10 cellular contexts compared by ENCODE assay signal in the genomic region with DNA sequence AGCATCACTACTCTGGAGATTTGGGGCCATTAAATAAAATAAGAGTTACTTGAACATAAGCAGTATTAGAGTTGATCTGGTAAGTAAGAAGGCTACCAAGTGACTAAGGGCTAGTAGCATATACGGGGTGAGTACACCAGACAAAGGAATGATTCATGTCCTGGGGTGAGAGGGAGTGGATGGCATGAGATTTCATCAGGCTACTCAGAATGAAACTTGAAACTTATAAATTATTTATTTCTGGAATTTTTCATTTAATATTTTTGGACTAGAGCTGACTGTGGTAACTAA. TPM values are rescaled to one million over a fixed set of nuclear protein-coding genes. Genes with fewer than 3 reads are reported as not detected.
A peak's percentile ranks its signal among the peaks of the same experiment; 100 is the strongest.
DNase-seq lines count a peak whose midpoint lies in the region; ATAC-seq and TF ChIP-seq lines count a peak whose summit lies in the region.
"Had no signal": no experiment of that assay in that cellular context is flagged by ENCODE, and none has a peak within 500 bp of the region (broad histone marks: within the 10 kb centered on the region; RNA-seq: fewer than 3 reads in every experiment).

No MANE protein-coding gene starts in this region.

- H3K4ac ChIP-seq in mesenchymal stem cell (ENCODE audit: low read depth in 1 of 2, low read length in 2 of 2) = no peak overlapping the region

- H3K27me3 ChIP-seq in adrenal gland (no peaks in the 10 kb centered on the region), mesenchymal stem cell (ENCODE audit: control insufficient read depth in 1 of 2, insufficient read depth in 1 of 2, low read length in 2 of 2) (peaks cover 0 to 6% of the 10 kb centered on the region in 2 experiments)

- no peak overlapping the region for H3K4me2 ChIP-seq in mesenchymal stem cell (ENCODE audit: low read length, poor library complexity, severe bottlenecking)

- no peak overlapping the region for H2BK15ac ChIP-seq in mesenchymal stem cell (ENCODE audit: low read depth, poor library complexity, severe bottlenecking)

- TF ChIP-seq CTCF in adrenal gland (IDR thresholded peaks at IDR 0.05) = no peak

- H3K9ac ChIP-seq in mesenchymal stem cell (ENCODE audit: low read length) = peak overlapping the region; percentile 100

- DNase-seq in AG08395 (ENCODE audit: low spot score) (peak; percentile 67), HK-2 (ENCODE audit: unreplicated experiment) (peak; percentile 8), adrenal gland (peak in 1 of 7 donors; percentile 24), mesenchymal stem cell (peak; percentile 76), UCSD-AML1 (lab: John Stamatoyannopoulos, UW; ENCODE audit: unreplicated experiment) (no peak), SIG-M5 (lab: John Stamatoyannopoulos, UW) (no peak), T1000 (lab: John Stamatoyannopoulos, UW) (no peak)

- no peak for ATAC-seq in HG02885 (IDR thresholded peaks at IDR 0.05; ENCODE audit: poor library complexity, unreplicated experiment)

- H3K9me3 ChIP-seq in adrenal gland (replicated peaks in 1 of 3) (no peaks in the 10 kb centered on the region), mesenchymal stem cell (ENCODE audit: control insufficient read depth, low read length) (no peaks in the 10 kb centered on the region)

- WGBS in adrenal gland, 4 donors = 25 to 50% (median 29%) methylated on average over 1 of the region's 1 CpG
- 11% methylated on average over 1 of the region's 1 CpG for WGBS in mesenchymal stem cell

- no peak overlapping the region for H2AK5ac ChIP-seq in mesenchymal stem cell (ENCODE audit: low read length, severe bottlenecking)

- intact Hi-C loops in adrenal gland (cut with DNase I) = loop anchor here in 1 of 2 donors (10.0 kb wide), 1 partner anchor 190 kb away; the partner anchor contains the start of gene SLFN12

- H4K8ac ChIP-seq in mesenchymal stem cell (ENCODE audit: low read length) = no peak overlapping the region

- no peak overlapping the region for H2AFZ ChIP-seq in mesenchymal stem cell (ENCODE audit: low read depth, low read length)

- no peak overlapping the region for H2BK120ac ChIP-seq in mesenchymal stem cell (ENCODE audit: low read depth, low read length)

- no peak overlapping the region for H3K18ac ChIP-seq in mesenchymal stem cell (ENCODE audit: low read depth in 1 of 2, low read length in 2 of 2)

- no peak for TF ChIP-seq POLR2A in adrenal gland (IDR thresholded peaks at IDR 0.05)

- no peaks in the 10 kb centered on the region for H3K36me3 ChIP-seq in adrenal gland (replicated peaks in 1 of 2)
- H3K36me3 ChIP-seq in mesenchymal stem cell (ENCODE audit: control insufficient read depth in 1 of 2, insufficient read depth in 2 of 2, low read depth in 1 of 2, low read length in 2 of 2) = peaks cover 0 to 39% of the 10 kb centered on the region in 2 experiments

- peak overlapping the region in 3 of 5 donors; percentile 96 to 97 (median 97) for H3K27ac ChIP-seq in adrenal gland
- no peak overlapping the region for H3K27ac ChIP-seq in mesenchymal stem cell (ENCODE audit: low read length, poor library complexity, severe bottlenecking)

- no peak overlapping the region for H3K23ac ChIP-seq in mesenchymal stem cell (ENCODE audit: low read length in 2 of 2)

- H3K79me1 ChIP-seq in mesenchymal stem cell (replicated peaks; ENCODE audit: low read length, poor library complexity, severe bottlenecking) = no peaks in the 10 kb centered on the region

- H2BK5ac ChIP-seq in mesenchymal stem cell (ENCODE audit: low read depth, low read length, poor library complexity, severe bottlenecking) = no peak overlapping the region

- no peak overlapping the region for H2BK12ac ChIP-seq in mesenchymal stem cell (ENCODE audit: low read length in 2 of 2)

- H4K91ac ChIP-seq in mesenchymal stem cell (ENCODE audit: low read length) = no peak overlapping the region

- no peak overlapping the region for H3K14ac ChIP-seq in mesenchymal stem cell (ENCODE audit: low read length in 2 of 2)

- H3K4me3 ChIP-seq in adrenal gland (peak overlapping the region in 1 of 4 donors; percentile 73), mesenchymal stem cell (ENCODE audit: insufficient read depth in 1 of 2, low read depth in 1 of 2, low read length in 2 of 2) (peak overlapping the region in 1 of 2 experiments; percentile 97)

- peaks cover 20 to 30% of the 10 kb centered on the region in 2 donors for H3K4me1 ChIP-seq in adrenal gland (replicated peaks in 1 of 2)
- peaks cover 12% of the 10 kb centered on the region for H3K4me1 ChIP-seq in mesenchymal stem cell (ENCODE audit: control insufficient read depth, insufficient read depth, low read depth, low read length)

RNA-seq across cellular contexts. Expression of gene SLFN5, which starts 2.3 kb away (rescaled TPM):
- 10 to 100 TPM; 33.2 to 57.8 (median 38.8) TPM for total RNA-seq in adrenal gland
- 10 to 100 TPM in 1 of 3 donors, 1 to 10 TPM in 2; 4.3 to 16.5 (median 8.0) TPM for polyA plus RNA-seq in adrenal gland
- 11.9 TPM for polyA plus RNA-seq in mesenchymal stem cell (2013, experiment 1 of 2)
- 11.0 TPM for polyA plus RNA-seq in mesenchymal stem cell (2013, experiment 2 of 2)

RNA-seq across cellular contexts. Expression of gene SLC35G3, which starts 50.9 kb away (rescaled TPM):
- not detected for total RNA-seq in adrenal gland
- not detected for polyA plus RNA-seq in adrenal gland
- not detected for polyA plus RNA-seq in mesenchymal stem cell (2013, experiment 1 of 2)
- polyA plus RNA-seq in mesenchymal stem cell (2013, experiment 2 of 2) = not detected
- total RNA-seq: lung microvascular endothelial cell; T-helper 2 cell treated with Interferon-gamma antibody and Interleukin-4, amounts not matched to agents 100 ng/mL and 5 ng/mL, for 36 hours had no signal

Comparison
In these comparisons a context has a peak if more than half of its experiments do, and no peak if none do; other contexts are left out.
1. DNase-seq: peak in AG08395 (single experiment), HK-2 (single experiment) and mesenchymal stem cell (single experiment); none in UCSD-AML1 (single experiment), SIG-M5 (single experiment) and T1000 (single experiment).